14 cellular contexts compared by ENCODE assay signal in genomic region chr5:55623789-55624188, GRCh38.
A peak's percentile ranks its signal among the peaks of the same experiment; 100 is the strongest.
DNase-seq lines count a peak whose midpoint lies in the region; ATAC-seq and TF ChIP-seq lines count a peak whose summit lies in the region.
"Had no signal": no experiment of that assay in that cellular context is flagged by ENCODE, and none has a peak within 500 bp of the region (broad histone marks: within the 10 kb centered on the region; RNA-seq: fewer than 3 reads in every experiment).

No MANE protein-coding gene starts in this region.

- peaks cover 24% of the 10 kb centered on the region for H3K4me1 Mint-ChIP-seq in neural progenitor cell
- H3K4me1 Mint-ChIP-seq: B cell had no signal

- H3K27ac ChIP-seq in WERI-Rb-1 = no peak overlapping the region
- H3K27ac ChIP-seq in neural progenitor cell = no peak overlapping the region

- H3K9me3 Mint-ChIP-seq in neural progenitor cell = no peaks in the 10 kb centered on the region
- H3K9me3 Mint-ChIP-seq: CD4-positive, alpha-beta T cell had no signal

- H3K4me3 Mint-ChIP-seq in neural progenitor cell = no peak overlapping the region
- H3K4me3 Mint-ChIP-seq: B cell; CD4-positive, alpha-beta T cell had no signal

- H3K36me3 ChIP-seq in HAP-1 (replicated peaks) (no peaks in the 10 kb centered on the region), WERI-Rb-1 (no peaks in the 10 kb centered on the region), neural progenitor cell (no peaks in the 10 kb centered on the region)

- TF ChIP-seq CTCF in WERI-Rb-1 (IDR thresholded peaks at IDR 0.05; ENCODE audit: low read depth, low read length) (no peak), neural progenitor cell (IDR thresholded peaks at IDR 0.05) (no peak)

- no peaks in the 10 kb centered on the region for H3K79me2 ChIP-seq in neural progenitor cell (ENCODE audit: low read depth)

- no peak overlapping the region for H3K4me2 ChIP-seq in neural progenitor cell

- peaks cover 35% of the 10 kb centered on the region for H3F3A ChIP-seq in neural progenitor cell (ENCODE audit: low read depth)

- no peak overlapping the region for H3K27ac Mint-ChIP-seq in neural progenitor cell
- H3K27ac Mint-ChIP-seq: B cell; CD4-positive, alpha-beta T cell had no signal

- no peaks in the 10 kb centered on the region for H3K36me3 Mint-ChIP-seq in neural progenitor cell

- no peak overlapping the region for H2AFZ ChIP-seq in neural progenitor cell (replicated peaks)

- no peak overlapping the region for H3K9ac ChIP-seq in neural progenitor cell

- H4K20me1 ChIP-seq in neural progenitor cell (ENCODE audit: low read depth) = no peaks in the 10 kb centered on the region

- in situ Hi-C loops in HAP-1 (cut with MboI; ENCODE audit: low sequenced_read_pairs) = no loop called here

- H3K27me3 ChIP-seq in HAP-1 (ENCODE audit: low read depth) (no peaks in the 10 kb centered on the region), WERI-Rb-1 (ENCODE audit: insufficient read depth, low read depth, severe bottlenecking) (no peaks in the 10 kb centered on the region), neural progenitor cell (no peaks in the 10 kb centered on the region)

- H3K27me3 Mint-ChIP-seq in neural progenitor cell (ENCODE audit: insufficient read depth, low read depth) = no peaks in the 10 kb centered on the region
- H3K27me3 Mint-ChIP-seq: B cell; CD4-positive, alpha-beta T cell had no signal

- H3K4me1 ChIP-seq in HAP-1 = peaks cover 44% of the 10 kb centered on the region
- H3K4me1 ChIP-seq in neural progenitor cell = peaks cover 26% of the 10 kb centered on the region

- ATAC-seq in GM18907 (IDR thresholded peaks at IDR 0.05; ENCODE audit: unreplicated experiment) (no peak), GM19324 (IDR thresholded peaks at IDR 0.05; ENCODE audit: low FRiP score, unreplicated experiment) (no peak)

- H3K4me3 ChIP-seq in HAP-1 = no peak overlapping the region
- no peak overlapping the region for H3K4me3 ChIP-seq in WERI-Rb-1 (ENCODE audit: low read depth, low read length)
- H3K4me3 ChIP-seq in neural progenitor cell = no peak overlapping the region

- DNase-seq in ELF-1 (ENCODE audit: low read depth, low spot score) (peak; percentile 33), HAP-1 (ENCODE audit: low spot score in 2 of 2) (peak; percentile 58 to 71), WERI-Rb-1 (peak; percentile 42), neural progenitor cell (ENCODE audit: low spot score) (peak; percentile 14), SIG-M5 (lab: John Stamatoyannopoulos, UW) (no peak)
- DNase-seq: C1 segment of cervical spinal cord; CD4-positive, alpha-beta T cell; DMS79 treated with DMSO at 0.1 percent for 48 hours; EL; GDM1; KBM-7 had no signal

- H3K9me3 ChIP-seq in HAP-1 (no peaks in the 10 kb centered on the region), WERI-Rb-1 (ENCODE audit: severe bottlenecking) (no peaks in the 10 kb centered on the region), neural progenitor cell (ENCODE audit: low read depth) (no peaks in the 10 kb centered on the region)
